In the genomic region with DNA sequence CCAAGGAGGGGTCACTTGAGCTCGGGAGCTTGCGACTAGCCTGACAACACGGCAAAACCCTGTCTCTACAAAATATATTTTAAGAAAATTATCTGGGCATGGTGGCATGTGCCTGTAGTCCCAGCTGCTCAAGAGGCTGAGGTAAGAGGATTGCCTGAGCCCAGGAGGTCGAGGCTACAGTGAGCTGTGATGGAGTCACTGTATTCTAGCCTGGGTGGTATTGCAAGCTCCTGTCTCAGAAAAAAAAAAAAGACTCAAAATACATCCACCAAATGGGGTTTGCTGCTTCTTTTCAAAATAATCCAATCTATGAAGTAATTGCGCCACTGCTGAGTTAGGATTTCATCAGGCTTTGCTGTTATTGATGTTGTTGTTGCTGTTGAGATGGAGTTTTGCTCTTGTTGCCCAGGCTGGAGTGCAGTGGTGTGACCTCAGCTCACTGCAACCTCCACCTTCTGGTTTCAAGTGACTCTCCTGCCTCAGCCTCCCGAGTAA, we compare ENCODE assay signal across 2 cellular contexts.
TF ChIP-seq lines count a peak whose summit lies in the region.

No MANE protein-coding gene starts in this region.

TF ChIP-seq in A549, 52 proteins besides CTCF, POLR2A, EP300 and RAD21:
- TF ChIP-seq, protein P1, sequence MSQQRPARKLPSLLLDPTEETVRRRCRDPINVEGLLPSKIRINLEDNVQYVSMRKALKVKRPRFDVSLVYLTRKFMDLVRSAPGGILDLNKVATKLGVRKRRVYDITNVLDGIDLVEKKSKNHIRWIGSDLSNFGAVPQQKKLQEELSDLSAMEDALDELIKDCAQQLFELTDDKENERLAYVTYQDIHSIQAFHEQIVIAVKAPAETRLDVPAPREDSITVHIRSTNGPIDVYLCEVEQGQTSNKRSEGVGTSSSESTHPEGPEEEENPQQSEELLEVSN (IDR thresholded peaks at IDR 0.05; ENCODE audit: borderline replicate concordance, low read depth), result no peak
- no peak for TF ChIP-seq TP53 (CRISPR knock-in tag; IDR thresholded peaks at IDR 0.05)
- no peak for TF ChIP-seq USF2 (IDR thresholded peaks at IDR 0.05)
- no peak for TF ChIP-seq SMC3 (IDR thresholded peaks at IDR 0.05)

TF ChIP-seq in IMR-90, 13 proteins besides CTCF, POLR2A, EP300 and RAD21 (continued from another document):
- TF ChIP-seq CEBPB (IDR thresholded peaks at IDR 0.05; ENCODE audit: low read depth, low read length), result peak; percentile 41
